ENCODE assay signal across 9 cellular contexts in the genomic region with DNA sequence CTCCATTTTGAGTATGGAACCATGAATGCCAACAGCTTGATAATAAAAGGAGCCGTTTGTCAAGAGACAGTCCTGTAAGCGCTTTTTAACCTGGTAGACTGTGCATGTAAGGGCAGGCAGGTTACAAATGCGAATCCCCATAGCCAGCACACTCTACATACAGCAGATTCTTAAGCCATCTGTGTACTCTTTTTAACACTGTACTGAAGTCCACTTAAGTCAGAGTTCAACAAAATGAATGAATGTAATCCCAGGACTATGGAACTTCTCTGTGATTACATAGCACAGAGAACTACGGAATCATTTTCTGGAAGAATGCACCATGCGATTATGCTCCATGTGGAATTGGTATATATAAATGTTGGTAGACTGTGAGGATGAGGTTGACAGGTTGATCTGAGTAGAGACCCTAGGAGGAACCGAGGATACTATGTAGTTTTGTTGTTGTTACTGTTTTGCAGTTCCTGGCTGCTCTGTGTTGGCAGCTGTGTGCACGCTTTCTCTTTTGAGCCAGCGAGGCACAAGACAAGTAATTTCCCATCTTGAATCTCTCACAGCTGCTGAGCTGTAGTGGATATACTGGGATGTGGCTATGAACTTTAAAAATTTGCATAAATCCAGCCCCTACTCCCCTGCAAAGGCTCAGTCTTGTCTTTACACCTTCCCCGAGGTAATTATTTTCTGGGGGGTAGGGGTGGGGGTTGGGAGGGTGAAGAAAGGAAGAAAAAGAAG. TPM values are rescaled to one million over a fixed set of nuclear protein-coding genes. Genes with fewer than 3 reads are reported as not detected.
DNase-seq lines count a peak whose midpoint lies in the region; ATAC-seq and TF ChIP-seq lines count a peak whose summit lies in the region.
"Had no signal": no experiment of that assay in that cellular context is flagged by ENCODE, and none has a peak within 500 bp of the region (broad histone marks: within the 10 kb centered on the region; RNA-seq: fewer than 3 reads in every experiment).

No MANE protein-coding gene starts in this region.

- H3K14ac ChIP-seq in neuronal stem cell (ENCODE audit: low read length) = no peak overlapping the region

- 21 to 23% methylated on average over 9 of the region's 9 CpGs for WGBS in esophagus squamous epithelium, 2 donors
- WGBS in neuronal stem cell (ENCODE audit: extremely low coverage in 2 of 2, insufficient read length in 2 of 2, insufficient replicate concordance in 1 of 2), 2 donors = no CpG with 5 or more reads among the region's 9 CpGs

- no peak overlapping the region for H2BK12ac ChIP-seq in neuronal stem cell (ENCODE audit: low read length)

- TF ChIP-seq POLR2A in esophagus squamous epithelium (IDR thresholded peaks at IDR 0.05) = no peak

- H3K23ac ChIP-seq in neuronal stem cell (ENCODE audit: low read depth, low read length, poor library complexity) = no peak overlapping the region

- H3K9ac ChIP-seq in neuronal stem cell (ENCODE audit: low read depth, low read length, poor library complexity) = no peak overlapping the region

- CTCF ChIA-PET in AG04449 (lab: Yijun Ruan, JAX) = interaction anchor here (0.6 to 5.5 kb wide), 32 partner anchors 8 to 159 kb away, joined by 3 to 59 read pairs (median 6); a partner anchor contains a TSS

- H3K9me3 ChIP-seq in esophagus squamous epithelium (no peaks in the 10 kb centered on the region), neuronal stem cell (replicated peaks in 1 of 2; ENCODE audit: control insufficient read depth in 2 of 2, insufficient read depth in 1 of 2, low read depth in 1 of 2, low read length in 2 of 2) (no peaks in the 10 kb centered on the region)

- no peak overlapping the region for H3K18ac ChIP-seq in neuronal stem cell (ENCODE audit: low read length)

- no peak overlapping the region for H4K8ac ChIP-seq in neuronal stem cell (ENCODE audit: low read depth, low read length)

- H2BK15ac ChIP-seq in neuronal stem cell (ENCODE audit: low read length) = no peak overlapping the region

- H3K4me1 ChIP-seq in esophagus squamous epithelium (peaks cover 0 to 23% (median 8%) of the 10 kb centered on the region in 3 donors), neuronal stem cell (ENCODE audit: control insufficient read depth in 2 of 2, insufficient read depth in 1 of 2, low read depth in 1 of 2, low read length in 2 of 2) (peaks cover 3 to 5% of the 10 kb centered on the region in 2 donors)

- no peak overlapping the region for H2BK120ac ChIP-seq in neuronal stem cell (ENCODE audit: low read depth, low read length)

- H3K27me3 ChIP-seq in esophagus squamous epithelium (no peaks in the 10 kb centered on the region), neuronal stem cell (ENCODE audit: control insufficient read depth in 3 of 3, insufficient read depth in 3 of 3, low read depth in 1 of 3, low read length in 3 of 3) (peaks cover 0 to 2% (median 0%) of the 10 kb centered on the region in 3 experiments)

- DNase-seq in AG04449 (ENCODE audit: low read depth, low spot score) (no peak), RPMI7951 (ENCODE audit: low read depth) (peak; percentile 52), esophagus squamous epithelium (lab: John Stamatoyannopoulos, UW) (no peak), neuronal stem cell (ENCODE audit: low spot score) (no peak), activated gamma-delta T cell treated with Interleukin-2 at 50 U/mL for 16 hours (no peak), Ammon's horn (ENCODE audit: low spot score) (no peak)

- peak; percentile 32 for ATAC-seq in GM18519 (IDR thresholded peaks at IDR 0.05; ENCODE audit: low FRiP score, unreplicated experiment)
- peak; percentile 34 for ATAC-seq in HG02981 (IDR thresholded peaks at IDR 0.05; ENCODE audit: unreplicated experiment)
- ATAC-seq: K562 had no signal

- no peak overlapping the region for H2AK5ac ChIP-seq in neuronal stem cell (ENCODE audit: low read depth, low read length)

- H3K79me1 ChIP-seq in neuronal stem cell (ENCODE audit: low read depth, low read length) = peaks cover 5% of the 10 kb centered on the region

- H4K91ac ChIP-seq in neuronal stem cell (ENCODE audit: low read depth, low read length, poor library complexity) = no peak overlapping the region

- intact Hi-C loops in esophagus squamous epithelium (cut with DNase I) = no loop called here

- H3K4me2 ChIP-seq in neuronal stem cell (ENCODE audit: insufficient read depth, low read length, poor library complexity, severe bottlenecking) = peak overlapping the region; percentile 98

- H3K4me3 ChIP-seq in AG04449 (ENCODE audit: low read depth, low read length) = peak overlapping the region; percentile 83
- peak overlapping the region; percentile 64 to 92 (median 80) for H3K4me3 ChIP-seq in esophagus squamous epithelium
- H3K4me3 ChIP-seq in neuronal stem cell (ENCODE audit: low read length in 2 of 2) = no peak overlapping the region
- H3K4me3 ChIP-seq: K562 had no signal

- no peaks in the 10 kb centered on the region for H3K36me3 ChIP-seq in esophagus squamous epithelium
- peaks cover 4 to 84% of the 10 kb centered on the region in 2 donors for H3K36me3 ChIP-seq in neuronal stem cell (replicated peaks in 1 of 2; ENCODE audit: control insufficient read depth in 2 of 2, insufficient read depth in 2 of 2, low read length in 2 of 2)

- no peak overlapping the region for H2AFZ ChIP-seq in neuronal stem cell (ENCODE audit: low read length)

- POLR2A ChIA-PET in AG04449 (lab: Yijun Ruan, JAX) = interaction anchor here (0.6 to 1.7 kb wide), 6 partner anchors 9 to 133 kb away, joined by 3 to 5 read pairs (median 4); a partner anchor contains a TSS

- H3K27ac ChIP-seq in esophagus squamous epithelium (peak overlapping the region; percentile 78 to 92 (median 84)), neuronal stem cell (replicated peaks; ENCODE audit: low read length) (no peak overlapping the region)

- H3K4ac ChIP-seq in neuronal stem cell (ENCODE audit: low read length) = no peak overlapping the region

- TF ChIP-seq CTCF in AG04449 (IDR thresholded peaks at IDR 0.05; ENCODE audit: insufficient read depth, low read length, missing control alignments) = no peak
- no peak for TF ChIP-seq CTCF in esophagus squamous epithelium (IDR thresholded peaks at IDR 0.05)

- no peak overlapping the region for H2BK5ac ChIP-seq in neuronal stem cell (ENCODE audit: low read length)

RNA-seq across cellular contexts. Expression of a gene that starts 21.9 kb away (rescaled TPM):
- total RNA-seq in RPMI7951 (2014; rRNA removed; shearing (Covaris generic)) = 14.6 and 18.0 TPM in 2 replicates
- total RNA-seq in esophagus squamous epithelium = 10 to 100 TPM in 3 of 4 donors, 1 to 10 TPM in 1; 8.7 to 19.1 (median 10.9) TPM
- polyA plus RNA-seq in neuronal stem cell (2013, experiment 1 of 2) = 26.2 TPM
- 27.3 TPM for polyA plus RNA-seq in neuronal stem cell (2013, experiment 2 of 2)

Comparison
In these comparisons a context has a peak if more than half of its experiments do, and no peak if none do; other contexts are left out.
1. H3K4me3 ChIP-seq: peak in AG04449 (single experiment) and esophagus squamous epithelium (4 of 4); none in neuronal stem cell (0 of 2).